Comparison of ENCODE assay signal across 21 cellular contexts in the genomic region with DNA sequence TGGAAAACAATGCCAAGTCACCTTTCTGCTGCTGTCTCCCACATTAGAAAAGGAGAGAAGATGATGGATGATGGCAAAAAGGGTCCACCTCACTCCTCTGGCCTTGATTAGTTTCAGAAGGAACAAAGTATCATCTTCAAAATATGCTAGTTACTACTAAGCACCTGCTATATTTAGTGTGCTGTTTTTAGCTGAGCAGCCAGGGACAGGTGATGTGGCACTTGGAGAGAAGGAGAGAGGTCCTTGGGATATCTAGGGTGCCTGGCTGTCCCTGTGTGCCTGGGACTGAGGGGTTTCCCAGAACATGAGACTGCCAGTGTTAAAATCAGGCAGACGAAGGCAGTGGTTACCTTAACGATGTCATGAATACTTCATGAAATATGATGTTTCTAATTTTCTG.
"Had no signal": no experiment of that assay in that cellular context is flagged by ENCODE, and none has a peak within 500 bp of the region (broad histone marks: within the 10 kb centered on the region; RNA-seq: fewer than 3 reads in every experiment).

No MANE protein-coding gene starts in this region.

- H3K9me3 ChIP-seq: heart left ventricle, mucosa of descending colon, pancreas, prostate gland, spleen, suprapubic skin, thoracic aorta, tibial artery, upper lobe of right lung had no signal

- H3K4me1 ChIP-seq: prostate gland, spleen had no signal

- DNase-seq: heart left ventricle; hypothalamus; immature natural killer cell; mesendoderm; mucosa of descending colon; naive thymus-derived CD8-positive, alpha-beta T cell; nucleus accumbens; pancreas; posterior cingulate gyrus; small intestine; spleen; stimulated activated CD4-positive, alpha-beta T cell treated with anti-CD3 and anti-CD28 coated beads, Interleukin-4, amount 100 ng/mL, for 24 hours; stimulated activated naive CD4-positive, alpha-beta T cell; tibial artery; trophoblast cell; upper lobe of right lung had no signal

- H3K4me3 ChIP-seq: heart left ventricle, lung, mucosa of descending colon, pancreas, prostate gland, spleen, suprapubic skin, thoracic aorta, tibial artery, upper lobe of right lung had no signal

- ATAC-seq: mucosa of descending colon; naive thymus-derived CD8-positive, alpha-beta T cell; stimulated activated effector memory CD8-positive, alpha-beta T cell treated with anti-CD3 and anti-CD28 coated beads, Interleukin-12 subunit alpha, Interleukin-12 subunit beta, amount 100 ng/mL, for 72 hours had no signal

- H3K27ac ChIP-seq: heart left ventricle, pancreas, prostate gland, spleen, suprapubic skin, thoracic aorta, tibial artery, upper lobe of right lung had no signal

- H3K27me3 ChIP-seq: heart left ventricle, pancreas, spleen, suprapubic skin, tibial artery, upper lobe of right lung had no signal

- H3K36me3 ChIP-seq: heart left ventricle, pancreas, prostate gland, spleen, suprapubic skin, thoracic aorta, tibial artery, upper lobe of right lung had no signal
